In genomic region chr4:100174985-100175383, GRCh38 we compare ENCODE assay signal across 15 cellular contexts. TPM values are rescaled to one million over a fixed set of nuclear protein-coding genes. Genes with fewer than 3 reads are reported as not detected.
A peak's percentile ranks its signal among the peaks of the same experiment; 100 is the strongest.
DNase-seq lines count a peak whose midpoint lies in the region; ATAC-seq and TF ChIP-seq lines count a peak whose summit lies in the region.
"Had no signal": no experiment of that assay in that cellular context is flagged by ENCODE, and none has a peak within 500 bp of the region (broad histone marks: within the 10 kb centered on the region; RNA-seq: fewer than 3 reads in every experiment).

No MANE protein-coding gene starts in this region.

- no peak overlapping the region for H3K4me2 ChIP-seq in DND-41 (ENCODE audit: insufficient read depth, low read length)
- H3K4me2 ChIP-seq in osteoblast (ENCODE audit: insufficient read depth, low read length) = no peak overlapping the region

- H3K4me3 Mint-ChIP-seq in type B pancreatic cell = no peak overlapping the region
- H3K4me3 Mint-ChIP-seq: B cell; CD4-positive, alpha-beta T cell had no signal

- no peak overlapping the region for H3K4me3 ChIP-seq in DND-41 (ENCODE audit: low read depth in 1 of 2, low read length in 2 of 2)
- no peak overlapping the region for H3K4me3 ChIP-seq in brain microvascular endothelial cell (ENCODE audit: low read depth, low read length)
- no peak overlapping the region for H3K4me3 ChIP-seq in osteoblast (ENCODE audit: insufficient read depth, low read length)
- H3K4me3 ChIP-seq: HAP-1 had no signal

- no peak overlapping the region for H3K9ac ChIP-seq in DND-41 (ENCODE audit: low read depth, low read length)

- no peaks in the 10 kb centered on the region for H3K27me3 ChIP-seq in DND-41 (ENCODE audit: insufficient read depth, low read length, poor library complexity)
- H3K27me3 ChIP-seq in brain microvascular endothelial cell (replicated peaks) = no peaks in the 10 kb centered on the region
- H3K27me3 ChIP-seq in osteoblast (ENCODE audit: insufficient read depth, low read length) = no peaks in the 10 kb centered on the region

- H3K4me1 Mint-ChIP-seq in type B pancreatic cell (ENCODE audit: unreplicated experiment) = peaks cover 3% of the 10 kb centered on the region
- H3K4me1 Mint-ChIP-seq: B cell had no signal

- H4K20me1 ChIP-seq in DND-41 (ENCODE audit: insufficient read depth, low read length) (no peaks in the 10 kb centered on the region), osteoblast (ENCODE audit: insufficient read depth, low read length) (no peaks in the 10 kb centered on the region)

- H3K27me3 Mint-ChIP-seq in type B pancreatic cell = no peaks in the 10 kb centered on the region
- H3K27me3 Mint-ChIP-seq: B cell; CD4-positive, alpha-beta T cell had no signal

- no peaks in the 10 kb centered on the region for H3K79me2 ChIP-seq in DND-41 (ENCODE audit: insufficient read depth, low read length)
- H3K79me2 ChIP-seq in osteoblast (ENCODE audit: insufficient read depth, low read length) = no peaks in the 10 kb centered on the region

- DNase-seq in DND-41 (no peak), brain microvascular endothelial cell (no peak), iPS-NIHi7 (ENCODE audit: extremely low spot score) (peak; percentile 21), type B pancreatic cell (ENCODE audit: extremely low spot score, unreplicated experiment) (no peak), hippocampal formation (lab: John Stamatoyannopoulos, UW) (no peak), osteoblast (ENCODE audit: insufficient read length, low spot score, missing footprints) (no peak)
- DNase-seq: C1 segment of cervical spinal cord; CD4-positive, alpha-beta T cell; DMS79; EL; GOT3 had no signal

- no peaks in the 10 kb centered on the region for H3K36me3 Mint-ChIP-seq in type B pancreatic cell

- no peaks in the 10 kb centered on the region for H3K9me3 Mint-ChIP-seq in type B pancreatic cell
- H3K9me3 Mint-ChIP-seq: CD4-positive, alpha-beta T cell had no signal

- in situ Hi-C loops in brain microvascular endothelial cell (cut with HindIII; ENCODE audit: low pct_ligation_motif_present, low sequenced_read_pairs) = no loop called here

- H3K27ac Mint-ChIP-seq in type B pancreatic cell = no peak overlapping the region
- H3K27ac Mint-ChIP-seq: B cell; CD4-positive, alpha-beta T cell had no signal

- H3K4me1 ChIP-seq in DND-41 (ENCODE audit: insufficient read depth, low read length) (peaks cover 21% of the 10 kb centered on the region), osteoblast (ENCODE audit: insufficient read depth, low read length) (no peaks in the 10 kb centered on the region)

- no peak overlapping the region for H3K27ac ChIP-seq in DND-41 (ENCODE audit: low read length)
- H3K27ac ChIP-seq in brain microvascular endothelial cell = no peak overlapping the region
- H3K27ac ChIP-seq in osteoblast (ENCODE audit: low read depth, low read length) = no peak overlapping the region

- ATAC-seq in DND-41 (ENCODE audit: insufficient read depth, low read depth) (no peak), HG02970 (IDR thresholded peaks at IDR 0.05; ENCODE audit: low FRiP score, unreplicated experiment) (no peak)
- ATAC-seq: HepG2 had no signal

- H3K36me3 ChIP-seq in DND-41 (ENCODE audit: insufficient read depth, low read length) (no peaks in the 10 kb centered on the region), brain microvascular endothelial cell (replicated peaks) (no peaks in the 10 kb centered on the region), osteoblast (ENCODE audit: insufficient read depth, low read length) (no peaks in the 10 kb centered on the region)
- H3K36me3 ChIP-seq: HAP-1 had no signal

- H2AFZ ChIP-seq in DND-41 (ENCODE audit: low read depth, low read length) = peak overlapping the region; percentile 27; the same call in 1 of the 2 replicates
- no peak overlapping the region for H2AFZ ChIP-seq in osteoblast (ENCODE audit: low read length)

- H3K9me3 ChIP-seq in DND-41 (ENCODE audit: insufficient read depth, low read length, severe bottlenecking) (no peaks in the 10 kb centered on the region), osteoblast (ENCODE audit: low read depth, low read length) (no peaks in the 10 kb centered on the region)
- H3K9me3 ChIP-seq: HAP-1 had no signal

- TF ChIP-seq CTCF in DND-41 (IDR thresholded peaks at IDR 0.05; ENCODE audit: borderline replicate concordance, extremely low read depth, low read length, poor library complexity, severe bottlenecking) (no peak), brain microvascular endothelial cell (IDR thresholded peaks at IDR 0.05; ENCODE audit: low read depth, low read length, missing control alignments) (peak; percentile 12), type B pancreatic cell (conservative IDR thresholded peaks at IDR 0.05) (peak; percentile 15), osteoblast (IDR thresholded peaks at IDR 0.05; ENCODE audit: extremely low read depth, low read depth, low read length) (no peak)

RNA-seq across cellular contexts. Expression of gene DDIT4L, which starts 15.3 kb away (rescaled TPM):
- total RNA-seq in type B pancreatic cell (ENCODE audit: low replicate concordance) (5.7 and 6.7 TPM in 2 replicates), osteoblast (2.2 and 5.0 TPM in 2 replicates)
- total RNA-seq: B cell; CD4-positive, alpha-beta T cell; HepG2 had no signal

Comparison
In these comparisons a context has a peak if more than half of its experiments do, and no peak if none do; other contexts are left out.
1. CTCF ChIP-seq: peak in brain microvascular endothelial cell (single experiment) and type B pancreatic cell (single experiment); none in DND-41 (single experiment) and osteoblast (single experiment).